In the genomic region with DNA sequence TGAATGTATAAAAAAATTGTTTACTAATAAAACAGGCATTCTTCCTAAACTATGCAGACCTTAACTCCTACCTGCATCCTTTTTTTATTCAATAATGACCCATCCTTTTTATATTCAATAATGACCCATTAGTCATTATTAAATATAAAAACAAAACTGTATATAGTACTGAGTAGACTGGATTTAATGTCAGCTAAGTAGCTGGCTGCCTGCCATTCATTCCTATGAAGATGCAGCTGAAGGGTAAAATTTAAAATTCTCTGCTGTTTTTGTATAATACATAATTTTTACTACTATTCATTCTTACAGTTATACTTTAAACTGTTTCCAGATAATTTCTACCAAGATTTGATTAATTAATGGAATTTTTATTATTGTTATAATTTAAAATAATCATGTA, we compare ENCODE assay signal across 27 cellular contexts.
A peak's percentile ranks its signal among the peaks of the same experiment; 100 is the strongest.
DNase-seq lines count a peak whose midpoint lies in the region; ATAC-seq, FAIRE-seq and TF ChIP-seq lines count a peak whose summit lies in the region.
"Had no signal": no experiment of that assay in that cellular context is flagged by ENCODE, and none has a peak within 500 bp of the region (broad histone marks: within the 10 kb centered on the region; RNA-seq: fewer than 3 reads in every experiment).

No MANE protein-coding gene starts in this region.

- CTCF ChIA-PET in HepG2 (lab: Yijun Ruan, JAX; ENCODE audit: low intra/inter-chr PET ratio, low total read pairs): no interaction called here

- H2AFZ ChIP-seq in fibroblast of lung (ENCODE audit: low read length): no peak overlapping the region
- H2AFZ ChIP-seq in HepG2 (ENCODE audit: low read length): no peak overlapping the region

- peak; percentile 26 for FAIRE-seq in small intestine (lab: Jason Lieb, UNC)
- FAIRE-seq in HepG2 (lab: Jason Lieb, UNC): no peak
- FAIRE-seq: H1 had no signal

- no peaks in the 10 kb centered on the region for H3K27me3 ChIP-seq in adipocyte (replicated peaks; ENCODE audit: control insufficient read depth, insufficient read depth, low read length)
- no peaks in the 10 kb centered on the region for H3K27me3 ChIP-seq in fibroblast of lung (ENCODE audit: control insufficient read depth, insufficient read depth, low read length)
- no peaks in the 10 kb centered on the region for H3K27me3 ChIP-seq in small intestine (ENCODE audit: control insufficient read depth in 2 of 2, insufficient read depth in 2 of 2, low read length in 2 of 2)
- no peaks in the 10 kb centered on the region for H3K27me3 ChIP-seq in HepG2 (ENCODE audit: control insufficient read depth in 1 of 2, insufficient read depth in 2 of 2, low read length in 2 of 2)
- H3K27me3 ChIP-seq: colonic mucosa, gastroesophageal sphincter, left lung, neutrophil had no signal

- no peaks in the 10 kb centered on the region for H3K9me3 ChIP-seq in adipocyte (ENCODE audit: control insufficient read depth, low read length)
- no peaks in the 10 kb centered on the region for H3K9me3 ChIP-seq in fibroblast of lung (ENCODE audit: control insufficient read depth, insufficient read depth, low read depth, low read length)
- no peaks in the 10 kb centered on the region for H3K9me3 ChIP-seq in small intestine (ENCODE audit: control insufficient read depth, low read depth)
- no peaks in the 10 kb centered on the region for H3K9me3 ChIP-seq in HepG2 (ENCODE audit: low read length)
- H3K9me3 ChIP-seq: colonic mucosa, gastroesophageal sphincter, left lung, neutrophil, prostate gland had no signal

- TF ChIP-seq CTCF in fibroblast of lung (conservative IDR thresholded peaks at IDR 0.05 in 1 of 2, IDR thresholded peaks at IDR 0.05 in 1 of 2; ENCODE audit: low read depth in 1 of 2, low read length in 2 of 2) (no peak), HepG2 (CRISPR knock-in tag; IDR thresholded peaks at IDR 0.05) (no peak)

- intact Hi-C loops in HepG2 (cut with micrococcal nuclease; ENCODE audit: unreplicated experiment): no loop called here

- H3K9ac ChIP-seq in adipocyte (ENCODE audit: low read length) (no peak overlapping the region), fibroblast of lung (ENCODE audit: insufficient read depth, low read length) (no peak overlapping the region), HepG2 (ENCODE audit: insufficient read depth, low read depth, low read length) (no peak overlapping the region)

- H3K79me2 ChIP-seq in fibroblast of lung (ENCODE audit: control insufficient read depth, insufficient read depth, low read length) (no peaks in the 10 kb centered on the region), HepG2 (ENCODE audit: insufficient read depth, low read length) (no peaks in the 10 kb centered on the region)

- H3K4me2 ChIP-seq in fibroblast of lung (ENCODE audit: extremely low read depth, insufficient read depth, low read length): no peak overlapping the region
- no peak overlapping the region for H3K4me2 ChIP-seq in HepG2 (ENCODE audit: low read depth, low read length)

- ATAC-seq in HG02571 (IDR thresholded peaks at IDR 0.05; ENCODE audit: unreplicated experiment): no peak
- no peak for ATAC-seq in HepG2
- ATAC-seq: gastroesophageal sphincter, sciatic nerve had no signal

- in situ Hi-C loops in HepG2 (cut with HindIII; ENCODE audit: extremely low pct_ligation_motif_present, low pct_unique_long_range_greater_than_20kb): no loop called here

- H3K27ac ChIP-seq in fibroblast of lung (ENCODE audit: insufficient read depth, low read length) (no peak overlapping the region), small intestine (ENCODE audit: low read depth in 1 of 2, low read length in 1 of 2) (no peak overlapping the region), HepG2 (ENCODE audit: extremely low read length, insufficient read depth, low read length) (no peak overlapping the region)
- H3K27ac ChIP-seq: colonic mucosa, gastroesophageal sphincter, left lung, neutrophil, prostate gland, RWPE1, SK-N-MC had no signal

- no peak for TF ChIP-seq EP300 in HepG2 (IDR thresholded peaks at IDR 0.05; ENCODE audit: low read depth in 2 of 2, low read length in 2 of 2)
- no peak for TF ChIP-seq EP300 in HepG2 (CRISPR knock-in tag; IDR thresholded peaks at IDR 0.05; ENCODE audit: borderline replicate concordance)

- no peak for TF ChIP-seq RAD21 in HepG2 (CRISPR knock-in tag; IDR thresholded peaks at IDR 0.05)

- H3K36me3 ChIP-seq in adipocyte (ENCODE audit: control insufficient read depth, insufficient read depth, low read length, severe bottlenecking): no peaks in the 10 kb centered on the region
- no peaks in the 10 kb centered on the region for H3K36me3 ChIP-seq in fibroblast of lung (ENCODE audit: control insufficient read depth, insufficient read depth, low read length)
- no peaks in the 10 kb centered on the region for H3K36me3 ChIP-seq in small intestine (ENCODE audit: control insufficient read depth in 2 of 2, insufficient read depth in 2 of 2, low read length in 2 of 2)
- H3K36me3 ChIP-seq in HepG2 (replicated peaks in 1 of 2; ENCODE audit: control insufficient read depth in 1 of 2, insufficient read depth in 2 of 2, low read length in 2 of 2): no peaks in the 10 kb centered on the region
- H3K36me3 ChIP-seq: colonic mucosa, gastroesophageal sphincter, left lung, neutrophil, prostate gland had no signal

- DNase-seq in M059J (ENCODE audit: low read depth): peak; percentile 27
- peak; percentile 31 for DNase-seq in adipocyte (ENCODE audit: low read depth)
- DNase-seq in fibroblast of lung (ENCODE audit: low read depth in 2 of 2): peak; percentile 36 to 47
- no peak for DNase-seq in small intestine
- no peak for DNase-seq in HPDE6-E6E7 (ENCODE audit: extremely low spot score)
- no peak for DNase-seq in HepG2 (ENCODE audit: low spot score)
- DNase-seq: activated CD4-positive, alpha-beta T cell treated with anti-CD3 and anti-CD28 coated beads, Interleukin-2, amount 10 ng/mL, durations not matched to agents 24 days and 14 days; activated T-cell treated with anti-CD3 and anti-CD28 coated beads, Interleukin-2, amount 50 U/mL, for 24 hours; Calu3; colonic mucosa; effector memory CD4-positive, alpha-beta T cell; erythroblast; hippocampal formation; left lung; mesendoderm; NCI-H1092 treated with DMSO at 0.1 percent for 48 hours; NCI-H187; NCI-H2227 treated with DMSO at 0.1 percent for 48 hours; stimulated activated naive CD4-positive, alpha-beta T cell had no signal

- no TSS peak for BruUV-seq in HepG2 (replicated peaks; lab: Mats Ljungman, UMichigan)

- POLR2A ChIA-PET in HepG2 (lab: Yijun Ruan, JAX): no interaction called here

- H3K4me3 ChIP-seq in adipocyte (ENCODE audit: low read length) (no peak overlapping the region), fibroblast of lung (replicated peaks in 1 of 4; ENCODE audit: control extremely low read depth in 1 of 4, insufficient read depth in 1 of 4, low read depth in 3 of 4, low read length in 4 of 4) (no peak overlapping the region), small intestine (ENCODE audit: low read depth in 1 of 2, low read length in 2 of 2) (no peak overlapping the region), HepG2 (replicated peaks in 1 of 3; ENCODE audit: insufficient read depth in 1 of 3, low read depth in 2 of 3, low read length in 3 of 3) (no peak overlapping the region)
- H3K4me3 ChIP-seq: colonic mucosa, gastroesophageal sphincter, left lung, prostate gland, SK-N-MC had no signal

- no peaks in the 10 kb centered on the region for H3K4me1 ChIP-seq in adipocyte (ENCODE audit: control insufficient read depth, insufficient read depth, low read length)
- no peaks in the 10 kb centered on the region for H3K4me1 ChIP-seq in fibroblast of lung (ENCODE audit: control insufficient read depth, extremely low read depth, insufficient read depth, low read length)
- H3K4me1 ChIP-seq in small intestine (ENCODE audit: control insufficient read depth in 2 of 2, insufficient read depth in 1 of 2, low read depth in 1 of 2, low read length in 1 of 2): no peaks in the 10 kb centered on the region
- peaks cover 16% of the 10 kb centered on the region for H3K4me1 ChIP-seq in HepG2 (ENCODE audit: insufficient read depth, low read length)
- H3K4me1 ChIP-seq: colonic mucosa, gastroesophageal sphincter, left lung, prostate gland had no signal

- H4K20me1 ChIP-seq in fibroblast of lung (ENCODE audit: control insufficient read depth, extremely low read depth, insufficient read depth, low read length): no peaks in the 10 kb centered on the region
- no peaks in the 10 kb centered on the region for H4K20me1 ChIP-seq in HepG2 (ENCODE audit: insufficient read depth, low read length)

- no peak for TF ChIP-seq POLR2A in HepG2 (IDR thresholded peaks at IDR 0.05; ENCODE audit: insufficient read depth in 1 of 2, low read depth in 2 of 2, low read length in 2 of 2)

TF ChIP-seq in HepG2, 621 proteins besides CTCF, POLR2A, EP300 and RAD21:
- TF ChIP-seq ZNF598 (CRISPR knock-in tag; IDR thresholded peaks at IDR 0.05; ENCODE audit: borderline replicate concordance) (no peak), KAT7 (CRISPR knock-in tag; IDR thresholded peaks at IDR 0.05; ENCODE audit: borderline replicate concordance) (no peak), NCOR1 (IDR thresholded peaks at IDR 0.05; ENCODE audit: borderline replicate concordance, low read length) (no peak), ZNF275 (CRISPR knock-in tag; IDR thresholded peaks at IDR 0.05; ENCODE audit: borderline replicate concordance) (no peak), ZSCAN9 (CRISPR knock-in tag; IDR thresholded peaks at IDR 0.05; ENCODE audit: borderline replicate concordance) (no peak), SMC3 (IDR thresholded peaks at IDR 0.05; ENCODE audit: low read length) (no peak), U2AF1 (optimal IDR thresholded peaks at IDR 0.05; ENCODE audit: low read depth, low read length) (no peak), ZNF605 (CRISPR knock-in tag; IDR thresholded peaks at IDR 0.05) (no peak), ZNF577 (CRISPR knock-in tag; IDR thresholded peaks at IDR 0.05; ENCODE audit: borderline replicate concordance, low read depth) (no peak), SMARCE1 (IDR thresholded peaks at IDR 0.05; ENCODE audit: borderline replicate concordance) (no peak), RBM22 (optimal IDR thresholded peaks at IDR 0.05; ENCODE audit: low read length) (no peak)

Comparison
In these comparisons a context has a peak if more than half of its experiments do, and no peak if none do; other contexts are left out.
1. DNase-seq: peak in M059J (single experiment), adipocyte (single experiment) and fibroblast of lung (2 of 2); none in small intestine (single experiment), HPDE6-E6E7 (single experiment) and HepG2 (single experiment).